8 cellular contexts compared by ENCODE assay signal in the genomic region with DNA sequence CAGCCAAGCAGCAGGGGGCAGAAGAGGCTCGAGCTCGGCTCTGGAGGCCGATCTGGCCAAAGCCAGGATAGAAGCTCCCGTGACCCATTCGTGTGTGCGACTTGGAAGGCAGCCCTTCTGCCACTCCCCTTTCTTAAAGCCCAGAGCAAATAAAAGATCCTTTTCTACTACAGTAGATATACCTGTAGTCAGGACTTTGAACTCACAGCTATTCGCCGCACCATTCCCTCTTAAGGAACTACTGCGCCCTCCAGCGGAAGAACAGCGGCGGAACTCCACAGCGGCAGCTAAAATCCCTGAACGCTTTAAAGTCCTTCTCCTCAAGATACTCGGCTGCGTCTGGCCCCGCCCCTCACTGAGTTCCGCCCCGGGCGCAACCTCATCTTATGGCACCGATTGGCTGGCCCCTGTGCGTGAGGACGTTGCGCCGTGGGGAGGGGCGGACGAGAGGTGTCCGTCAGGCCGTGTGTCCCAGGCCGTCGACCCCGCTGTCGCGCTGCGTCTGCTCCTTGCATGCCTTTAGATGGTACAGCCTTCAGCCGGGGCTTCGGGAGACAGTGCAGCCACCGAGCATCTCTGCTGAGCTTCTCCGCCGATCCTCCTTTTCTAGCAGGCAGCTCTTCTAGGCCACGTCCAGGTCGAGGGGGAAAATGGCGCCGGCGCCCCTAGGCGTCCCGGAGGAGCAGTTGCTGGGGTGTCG. TPM values are rescaled to one million over a fixed set of nuclear protein-coding genes. Genes with fewer than 3 reads are reported as not detected.
A peak's percentile ranks its signal among the peaks of the same experiment; 100 is the strongest.
DNase-seq lines count a peak whose midpoint lies in the region; ATAC-seq and TF ChIP-seq lines count a peak whose summit lies in the region.

LRIG2 (plus strand) TSS at position 442 of the 700 bp plus-strand sequence; CDS start at position 651, 209 bp downstream.

- H3K27me3 ChIP-seq in Caco-2 (replicated peaks; ENCODE audit: control insufficient read depth, insufficient read depth, low read length) = no peaks in the 10 kb centered on the region

- no peaks in the 10 kb centered on the region for H3K36me3 ChIP-seq in Caco-2 (ENCODE audit: control insufficient read depth, insufficient read depth, low read length)

- H3K4me1 Mint-ChIP-seq in Caco-2 (ENCODE audit: low read depth, unreplicated experiment) (no peaks in the 10 kb centered on the region), memory B cell (peaks cover 16% of the 10 kb centered on the region)
- peaks cover 22 to 24% of the 10 kb centered on the region in 2 donors for H3K4me1 Mint-ChIP-seq in effector memory CD8-positive, alpha-beta T cell (ENCODE audit: low read depth in 2 of 2)

- TSS peak; percentile 59 for BruUV-seq in Caco-2 (replicated peaks; lab: Mats Ljungman, UMichigan)

- H3K27me3 Mint-ChIP-seq in Caco-2 (ENCODE audit: insufficient read depth, unreplicated experiment) = no peaks in the 10 kb centered on the region
- H3K27me3 Mint-ChIP-seq in effector memory CD8-positive, alpha-beta T cell = no peaks in the 10 kb centered on the region
- no peaks in the 10 kb centered on the region for H3K27me3 Mint-ChIP-seq in memory B cell

- peak; percentile 45 to 56 for TF ChIP-seq CTCF in Caco-2 (IDR thresholded peaks at IDR 0.05; ENCODE audit: insufficient read depth in 1 of 2, low read depth in 1 of 2, low read length in 1 of 2, severe bottlenecking in 1 of 2, unreplicated experiment in 1 of 2)

- H3K4me1 ChIP-seq in Caco-2 = peaks cover 5% of the 10 kb centered on the region

- H3K9me3 Mint-ChIP-seq in Caco-2 (ENCODE audit: unreplicated experiment) = no peaks in the 10 kb centered on the region
- H3K9me3 Mint-ChIP-seq in effector memory CD8-positive, alpha-beta T cell = no peaks in the 10 kb centered on the region
- H3K9me3 Mint-ChIP-seq in memory B cell = no peaks in the 10 kb centered on the region

- peak; percentile 95 for ATAC-seq in GM21360 (IDR thresholded peaks at IDR 0.05; ENCODE audit: unreplicated experiment)
- ATAC-seq in effector memory CD8-positive, alpha-beta T cell (replicated peaks) = peak; percentile 93
- peak; percentile 91 for ATAC-seq in memory B cell (ENCODE audit: low read depth)

- intact Hi-C loops in Caco-2 (cut with micrococcal nuclease; ENCODE audit: unreplicated experiment) = loop anchor here (2.0 to 5.0 kb wide), 7 partner anchors 30 to 604 kb away; partner anchors contain the start of gene MAGI3

- POLR2A ChIA-PET in Caco-2 (lab: Charles Lee) = interaction anchor here (0.5 to 2.1 kb wide), 10 partner anchors 16 to 396 kb away, joined by 3 to 10 read pairs (median 4); partner anchors contain the start of gene SLC16A1

- H3K27ac Mint-ChIP-seq in Caco-2 (ENCODE audit: unreplicated experiment) (peak within 1 kb of the TSS; percentile 80), memory B cell (peak within 1 kb of the TSS; percentile 89)
- peak within 1 kb of the TSS; percentile 97 to 98 for H3K27ac Mint-ChIP-seq in effector memory CD8-positive, alpha-beta T cell

- H3K9me3 ChIP-seq in Caco-2 = no peaks in the 10 kb centered on the region

- peak within 1 kb of the TSS; percentile 92 for H3K4me3 ChIP-seq in Caco-2 (ENCODE audit: low read depth, low read length)

- CTCF ChIA-PET in Caco-2 (lab: Charles Lee) = interaction anchor here (0.5 to 2.7 kb wide), 39 partner anchors 14 to 820 kb away, joined by 3 to 34 read pairs (median 4); partner anchors contain the start of genes MAGI3, PPM1J, RSBN1 and SLC16A1

- peak; percentile 96 to 98 for DNase-seq in Caco-2
- DNase-seq in HT1080 (ENCODE audit: low read depth) = peak; percentile 99
- DNase-seq in NOMO-1 (lab: John Stamatoyannopoulos, UW; ENCODE audit: unreplicated experiment in 2 of 2) = peak; percentile 97 to 99
- peak; percentile 95 for DNase-seq in activated CD8-positive, alpha-beta memory T cell treated with anti-CD3 and anti-CD28 coated beads for 4 hours (ENCODE audit: low read depth in 2 of 2)
- peak; percentile 96 to 98 (median 98) for DNase-seq in effector memory CD8-positive, alpha-beta T cell
- DNase-seq in memory B cell (ENCODE audit: low spot score in 2 of 2) = peak; percentile 93
- DNase-seq in stimulated activated CD8-positive, alpha-beta memory T cell treated with anti-CD3 and anti-CD28 coated beads, Interleukin-12 subunit alpha, Interleukin-12 subunit beta, amount 100 ng/mL, for 24 hours (ENCODE audit: extremely low read depth) = peak; percentile 97

- H3K4me3 Mint-ChIP-seq in Caco-2 (ENCODE audit: unreplicated experiment) = peak within 1 kb of the TSS; percentile 85
- H3K4me3 Mint-ChIP-seq in effector memory CD8-positive, alpha-beta T cell = peak within 1 kb of the TSS; percentile 99 to 100
- peak within 1 kb of the TSS; percentile 89 for H3K4me3 Mint-ChIP-seq in memory B cell

- H3K36me3 Mint-ChIP-seq in Caco-2 (ENCODE audit: insufficient read depth, unreplicated experiment) (peaks cover 11% of the 10 kb centered on the region), memory B cell (peaks cover 2% of the 10 kb centered on the region)
- H3K36me3 Mint-ChIP-seq in effector memory CD8-positive, alpha-beta T cell (ENCODE audit: insufficient read depth) = peaks cover 28% of the 10 kb centered on the region

RNA-seq across cellular contexts. Expression of gene LRIG2, which starts in this region (rescaled TPM):
- 10.7 and 14.4 TPM in 2 replicates for total RNA-seq in Caco-2 (2022)
- total RNA-seq in HT1080 (2014; rRNA removed; shearing (Covaris generic)) = 5.8 and 5.9 TPM in 2 replicates
- polyA plus RNA-seq in HT1080 (2015; cell fraction: cytosol; rRNA removed) = 2.8 and 4.2 TPM in 2 replicates
- 17.2 and 18.1 TPM in 2 replicates for polyA plus RNA-seq in HT1080 (2015; cell fraction: nucleus; rRNA removed)

Comparison
In these comparisons a context has a peak if more than half of its experiments do, and no peak if none do; other contexts are left out.
1. Peak in every context shown above with its lines: DNase-seq, ATAC-seq and H3K4me3 ChIP-seq.